In the genomic region with DNA sequence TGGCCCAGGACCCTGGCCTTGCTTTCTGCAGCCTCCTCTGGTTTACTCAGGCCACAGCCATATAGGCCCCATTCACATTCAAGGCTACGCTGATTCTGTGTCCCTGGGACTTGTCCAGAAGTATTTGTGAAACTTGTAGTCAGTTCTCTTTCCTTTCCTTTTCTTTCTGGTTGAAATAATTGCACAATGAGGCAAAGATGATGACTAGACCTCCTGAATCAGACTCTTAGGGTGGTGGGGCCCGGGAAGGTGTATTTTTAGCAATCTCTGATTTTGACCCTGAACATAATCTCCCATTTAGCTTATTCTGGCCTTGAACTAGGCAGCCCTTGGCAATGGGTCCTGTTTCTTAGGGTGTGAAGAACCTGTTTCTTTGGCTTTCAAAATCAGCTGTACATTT, we compare ENCODE assay signal across 27 cellular contexts. TPM values are rescaled to one million over a fixed set of nuclear protein-coding genes. Genes with fewer than 3 reads are reported as not detected.
DNase-seq lines count a peak whose midpoint lies in the region; ATAC-seq, FAIRE-seq and TF ChIP-seq lines count a peak whose summit lies in the region.
"Had no signal": no experiment of that assay in that cellular context is flagged by ENCODE, and none has a peak within 500 bp of the region (broad histone marks: within the 10 kb centered on the region; RNA-seq: fewer than 3 reads in every experiment).

No MANE protein-coding gene starts in this region.

- TF ChIP-seq POLR2A in adrenal gland (IDR thresholded peaks at IDR 0.05): no peak
- no peak for TF ChIP-seq POLR2A in heart left ventricle (IDR thresholded peaks at IDR 0.05)

- H3K27ac ChIP-seq in adrenal gland (peak overlapping the region in 2 of 5 donors; percentile 59 to 69), heart left ventricle (peak overlapping the region in 7 of 12 donors; percentile 0 to 66 (median 22)), small intestine (ENCODE audit: low read depth in 1 of 2, low read length in 1 of 2) (no peak overlapping the region)
- H3K27ac ChIP-seq: colonic mucosa, neutrophil, right lobe of liver had no signal

- H3K9me3 ChIP-seq in adrenal gland (replicated peaks in 1 of 3) (no peaks in the 10 kb centered on the region), heart left ventricle (no peaks in the 10 kb centered on the region), small intestine (ENCODE audit: control insufficient read depth, low read depth) (no peaks in the 10 kb centered on the region)
- H3K9me3 ChIP-seq: colonic mucosa, neutrophil, right lobe of liver had no signal

- H3K4me3 ChIP-seq in adrenal gland (no peak overlapping the region), heart left ventricle (no peak overlapping the region), small intestine (ENCODE audit: low read depth in 1 of 2, low read length in 2 of 2) (no peak overlapping the region)
- H3K4me3 ChIP-seq: colonic mucosa, GM12878, right lobe of liver had no signal

- no peaks in the 10 kb centered on the region for H3K36me3 ChIP-seq in adrenal gland (replicated peaks in 1 of 2)
- H3K36me3 ChIP-seq in heart left ventricle: no peaks in the 10 kb centered on the region
- H3K36me3 ChIP-seq in small intestine (ENCODE audit: control insufficient read depth in 2 of 2, insufficient read depth in 2 of 2, low read length in 2 of 2): no peaks in the 10 kb centered on the region
- H3K36me3 ChIP-seq: colonic mucosa, neutrophil, right lobe of liver had no signal

- no peak for FAIRE-seq in small intestine (lab: Jason Lieb, UNC)
- FAIRE-seq: GM12878, GM19239, keratinocyte had no signal

- H3K27me3 ChIP-seq in adrenal gland: no peaks in the 10 kb centered on the region
- no peaks in the 10 kb centered on the region for H3K27me3 ChIP-seq in heart left ventricle
- H3K27me3 ChIP-seq in small intestine (ENCODE audit: control insufficient read depth in 2 of 2, insufficient read depth in 2 of 2, low read length in 2 of 2): no peaks in the 10 kb centered on the region
- H3K27me3 ChIP-seq: colonic mucosa, neutrophil, right lobe of liver had no signal

- ATAC-seq in heart left ventricle: peak in 2 of 4 donors; percentile 24 to 66
- no peak for ATAC-seq in GM19395 (IDR thresholded peaks at IDR 0.05; ENCODE audit: unreplicated experiment)
- ATAC-seq: activated CD4-positive, alpha-beta T cell treated with anti-CD3 and anti-CD28 coated beads for 36 hours; activated CD8-positive, alpha-beta memory T cell treated with anti-CD3 and anti-CD28 coated beads, Interleukin-2, amount 10 ng/mL, durations not matched to agents 7 days and 5 days; activated T-helper 17 cell treated with anti-CD3 and anti-CD28 coated beads, Interleukin-2, amount 50 U/mL, for 72 hours; GM12878; right lobe of liver; stimulated activated naive B cell treated with anti-CD40 and anti-IgM and Interleukin-4, amounts not matched to agents 10 μg/mL and 1 μg/mL and 100 μg/mL, for 72 hours had no signal

- DNase-seq in HCEC 1CT: peak; percentile 10
- DNase-seq in adrenal gland: peak in 5 of 7 donors; percentile 28 to 53 (median 35)
- DNase-seq in heart left ventricle: no peak
- peak; percentile 63 for DNase-seq in renal cortical epithelial cell (ENCODE audit: low read depth)
- no peak for DNase-seq in activated CD4-positive, CD25-positive, alpha-beta regulatory T cell (lab: John Stamatoyannopoulos, UW)
- DNase-seq in small intestine: no peak
- DNase-seq in DMS114 treated with DMSO at 0.1 percent for 48 hours (lab: John Stamatoyannopoulos, UW; ENCODE audit: unreplicated experiment): no peak
- DNase-seq: activated CD4-positive, alpha-beta T cell treated with anti-CD3 and anti-CD28 coated beads for 36 hours; activated CD8-positive, alpha-beta memory T cell treated with anti-CD3 and anti-CD28 coated beads, Interleukin-2, amount 10 ng/mL, durations not matched to agents 7 days and 5 days; colonic mucosa; foreskin fibroblast; GF-D8; Kasumi-1; NCI-H1417; NCI-H2107; stimulated activated naive B cell treated with anti-CD40 and anti-IgM and Interleukin-4, amounts not matched to agents 10 μg/mL and 1 μg/mL and 100 μg/mL, for 72 hours had no signal

- 34 to 43% (median 37%) methylated on average over 2 of the region's 2 CpGs for WGBS in adrenal gland, 4 donors
- 79 to 89% (median 84%) methylated on average over 2 of the region's 2 CpGs for WGBS in heart left ventricle, 4 donors
- WGBS in small intestine, 3 donors: 72 to 88% (median 81%) methylated on average over 2 of the region's 2 CpGs

- H3K4me1 ChIP-seq in adrenal gland (replicated peaks in 1 of 2) (peaks cover 0 to 9% of the 10 kb centered on the region in 2 donors), heart left ventricle (peaks cover 0 to 12% (median 0%) of the 10 kb centered on the region in 12 donors), small intestine (ENCODE audit: control insufficient read depth in 2 of 2, insufficient read depth in 1 of 2, low read depth in 1 of 2, low read length in 1 of 2) (no peaks in the 10 kb centered on the region)
- H3K4me1 ChIP-seq: colonic mucosa, right lobe of liver had no signal

- TF ChIP-seq CTCF in adrenal gland (IDR thresholded peaks at IDR 0.05): no peak
- no peak for TF ChIP-seq CTCF in heart left ventricle (IDR thresholded peaks at IDR 0.05)

- intact Hi-C loops in adrenal gland (cut with DNase I) (no loop called here), heart left ventricle (cut with DNase I) (no loop called here)

RNA-seq across cellular contexts. Expression of gene STUM, which starts 39.9 kb away (rescaled TPM):
- under 1 TPM in 7 of 8 donors, not detected in 1; 0.13 to 0.43 (median 0.18) TPM for total RNA-seq in adrenal gland
- polyA plus RNA-seq in adrenal gland: under 1 TPM; 0.24 to 0.44 (median 0.33) TPM
- 1 to 10 TPM in 4 of 9 donors, under 1 TPM in 5; 0.39 to 1.7 (median 0.97) TPM for total RNA-seq in heart left ventricle
- polyA plus RNA-seq in heart left ventricle: 1 to 10 TPM in 1 of 2 donors, under 1 TPM in 1; 0.53 to 1.1 TPM
- 0.45 TPM in 1 of 2 replicates, not detected in the other for total RNA-seq in renal cortical epithelial cell
- polyA plus RNA-seq in small intestine: 1 to 10 TPM in 1 of 3 donors, under 1 TPM in 2; under 0.01 to 9.6 (median under 0.01) TPM
- total RNA-seq: activated CD4-positive, alpha-beta T cell treated with anti-CD3 and anti-CD28 coated beads for 36 hours; activated CD8-positive, alpha-beta memory T cell treated with anti-CD3 and anti-CD28 coated beads, Interleukin-2, amount 10 ng/mL, durations not matched to agents 7 days and 5 days; activated T-helper 17 cell treated with anti-CD3 and anti-CD28 coated beads, Interleukin-2, amount 50 U/mL, for 72 hours; H4; NCI-H460 had no signal
- polyA plus RNA-seq: AG04450, CD14-positive monocyte had no signal

Comparison
In these comparisons a context has a peak if more than half of its experiments do, and no peak if none do; other contexts are left out.
1. DNase-seq: peak in HCEC 1CT (single experiment), adrenal gland (5 of 7) and renal cortical epithelial cell (single experiment); none in heart left ventricle (0 of 5), activated CD4-positive, CD25-positive, alpha-beta regulatory T cell (0 of 4), small intestine (single experiment) and DMS114 treated with DMSO at 0.1 percent for 48 hours (single experiment).
2. H3K27ac ChIP-seq: peak in heart left ventricle (7 of 12); none in small intestine (0 of 2).